In the genomic region with DNA sequence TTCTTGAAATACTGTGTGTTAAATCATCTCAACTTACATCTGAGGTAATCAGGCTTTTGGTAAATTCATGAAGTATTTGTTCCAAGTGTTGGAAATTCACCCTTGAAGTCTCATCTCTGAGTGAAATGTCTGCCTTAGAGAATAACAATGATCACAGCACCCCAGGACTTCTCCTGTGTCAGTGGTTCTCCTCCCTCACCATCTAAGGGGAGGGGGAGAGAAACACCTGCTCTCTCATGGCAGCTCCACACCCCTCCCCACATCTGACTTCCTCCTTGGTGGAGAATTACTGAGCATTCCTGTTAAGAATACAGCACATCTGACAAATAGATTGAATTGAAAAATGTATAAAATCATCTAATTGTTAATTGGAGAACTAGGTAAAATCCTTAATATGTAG, we compare ENCODE assay signal across 27 cellular contexts.
DNase-seq lines count a peak whose midpoint lies in the region; ATAC-seq lines count a peak whose summit lies in the region.
"Had no signal": no experiment of that assay in that cellular context is flagged by ENCODE, and none has a peak within 500 bp of the region (broad histone marks: within the 10 kb centered on the region; RNA-seq: fewer than 3 reads in every experiment).

No MANE protein-coding gene starts in this region.

- H3K4me1 ChIP-seq in CD4-positive, alpha-beta memory T cell (ENCODE audit: insufficient read depth, low read length) = peaks cover 55% of the 10 kb centered on the region
- H3K4me1 ChIP-seq: pancreas, vagina had no signal

- intact Hi-C loops in activated CD4-positive, alpha-beta T cell treated with anti-CD3 and anti-CD28 coated beads for 36 hours (cut with DNase I, micrococcal nuclease) = no loop called here
- intact Hi-C loops in CD4-positive, alpha-beta memory T cell (cut with micrococcal nuclease) = no loop called here
- intact Hi-C loops in sciatic nerve (cut with DNase I) = no loop called here

- no peaks in the 10 kb centered on the region for H3K9me3 ChIP-seq in CD4-positive, alpha-beta memory T cell (ENCODE audit: control insufficient read depth in 1 of 2, low read length in 2 of 2)
- H3K9me3 ChIP-seq: pancreas, spleen, thoracic aorta, vagina had no signal

- no peaks in the 10 kb centered on the region for H3K27me3 Mint-ChIP-seq in activated CD4-positive, alpha-beta T cell treated with anti-CD3 and anti-CD28 coated beads for 36 hours
- no peaks in the 10 kb centered on the region for H3K27me3 Mint-ChIP-seq in CD4-positive, alpha-beta memory T cell
- H3K27me3 Mint-ChIP-seq in activated naive CD8-positive, alpha-beta T cell treated with anti-CD3 and anti-CD28 coated beads, Interleukin-2, amount 10 ng/mL, durations not matched to agents 7 days and 5 days = no peaks in the 10 kb centered on the region
- H3K27me3 Mint-ChIP-seq: effector memory CD8-positive, alpha-beta T cell had no signal

- peaks cover 72% of the 10 kb centered on the region for H3K4me1 Mint-ChIP-seq in activated CD4-positive, alpha-beta T cell treated with anti-CD3 and anti-CD28 coated beads for 36 hours
- H3K4me1 Mint-ChIP-seq in CD4-positive, alpha-beta memory T cell = peaks cover 46 to 62% (median 54%) of the 10 kb centered on the region in 4 donors
- peaks cover 65% of the 10 kb centered on the region for H3K4me1 Mint-ChIP-seq in activated naive CD8-positive, alpha-beta T cell treated with anti-CD3 and anti-CD28 coated beads, Interleukin-2, amount 10 ng/mL, durations not matched to agents 7 days and 5 days
- H3K4me1 Mint-ChIP-seq: B cell; nephron; stimulated activated memory B cell treated with anti-CD40 and anti-IgM and Interleukin-4, amounts not matched to agents 10 μg/mL and 1 μg/mL and 100 μg/mL, for 72 hours had no signal

- peaks cover 13% of the 10 kb centered on the region for H3K36me3 Mint-ChIP-seq in activated CD4-positive, alpha-beta T cell treated with anti-CD3 and anti-CD28 coated beads for 36 hours (ENCODE audit: low read depth)
- H3K36me3 Mint-ChIP-seq in CD4-positive, alpha-beta memory T cell = no peaks in the 10 kb centered on the region
- H3K36me3 Mint-ChIP-seq in activated naive CD8-positive, alpha-beta T cell treated with anti-CD3 and anti-CD28 coated beads, Interleukin-2, amount 10 ng/mL, durations not matched to agents 7 days and 5 days = peaks cover 29% of the 10 kb centered on the region
- H3K36me3 Mint-ChIP-seq: stimulated activated memory B cell treated with anti-CD40 and anti-IgM and Interleukin-4, amounts not matched to agents 10 μg/mL and 1 μg/mL and 100 μg/mL, for 72 hours had no signal

- POLR2A ChIA-PET in activated CD4-positive, alpha-beta T cell treated with anti-CD3 and anti-CD28 coated beads for 36 hours (lab: Charles Lee) = interaction anchor here (0.7 kb wide), 1 partner anchor 119 kb away, joined by 7 read pairs; no protein-coding TSS in a partner anchor
- POLR2A ChIA-PET in CD4-positive, alpha-beta memory T cell (lab: Charles Lee; ENCODE audit: partially characterized antibody) = interaction anchor here (3.3 kb wide), 1 partner anchor 11 kb away, joined by 10 read pairs; no protein-coding TSS in a partner anchor
- POLR2A ChIA-PET in activated naive CD8-positive, alpha-beta T cell treated with anti-CD3 and anti-CD28 coated beads, Interleukin-2, amount 10 ng/mL, durations not matched to agents 7 days and 5 days (lab: Charles Lee) = interaction anchor here (1.2 to 3.7 kb wide), 2 partner anchors 12 to 18 kb away, joined by 5 to 22 read pairs; no protein-coding TSS in a partner anchor

- no peak for DNase-seq in activated CD4-positive, alpha-beta T cell treated with anti-CD3 and anti-CD28 coated beads for 36 hours
- DNase-seq in activated CD4-positive, alpha-beta T cell treated with anti-CD3 and anti-CD28 coated beads, Interleukin-2, amount 50 U/mL, for 1 hour = no peak
- DNase-seq in CD4-positive, alpha-beta memory T cell = no peak
- DNase-seq in NCI-H345 (lab: John Stamatoyannopoulos, UW) (peak; percentile 24), NCI-H2107 treated with DMSO at 0.1 percent for 48 hours (lab: John Stamatoyannopoulos, UW; ENCODE audit: unreplicated experiment) (no peak), foreskin melanocyte (no peak), sciatic nerve (ENCODE audit: low spot score) (no peak)
- no peak for DNase-seq in activated naive CD8-positive, alpha-beta T cell treated with anti-CD3 and anti-CD28 coated beads, Interleukin-2, amount 10 ng/mL, durations not matched to agents 7 days and 5 days
- DNase-seq: activated CD4-positive, CD25-positive, alpha-beta regulatory T cell; activated effector memory CD4-positive, alpha-beta T cell treated with Interleukin-2 at 50 U/mL for 16 hours; DMS79 treated with DMSO at 0.1 percent for 48 hours; effector memory CD8-positive, alpha-beta T cell; left ventricle myocardium superior; NCI-H1436; NCI-H82; pancreas; spleen; stimulated activated CD4-positive, alpha-beta T cell treated with anti-CD3 and anti-CD28 coated beads, Interleukin-2, amount 100 ng/mL, for 48 hours had no signal

- H3K36me3 ChIP-seq in CD4-positive, alpha-beta memory T cell (ENCODE audit: insufficient read depth, low read length) = no peaks in the 10 kb centered on the region
- H3K36me3 ChIP-seq: pancreas, spleen, thoracic aorta, vagina had no signal

- no peak overlapping the region for H3K4me3 ChIP-seq in CD4-positive, alpha-beta memory T cell (ENCODE audit: low read length in 2 of 2)
- H3K4me3 ChIP-seq: coronary artery, hepatocyte, pancreas, spleen, thoracic aorta, vagina had no signal

- CTCF ChIA-PET in activated CD4-positive, alpha-beta T cell treated with anti-CD3 and anti-CD28 coated beads for 36 hours (lab: Charles Lee) = interaction anchor here (0.6 to 1.9 kb wide), 2 partner anchors 22 to 109 kb away, joined by 3 to 10 read pairs; no protein-coding TSS in a partner anchor
- CTCF ChIA-PET in CD4-positive, alpha-beta memory T cell (lab: Charles Lee; ENCODE audit: partially characterized antibody) = interaction anchor here (2.2 kb wide), 1 partner anchor 22 kb away, joined by 8 read pairs; no protein-coding TSS in a partner anchor

- ATAC-seq in activated CD4-positive, alpha-beta T cell treated with anti-CD3 and anti-CD28 coated beads for 36 hours = no peak
- no peak for ATAC-seq in activated naive CD8-positive, alpha-beta T cell treated with anti-CD3 and anti-CD28 coated beads, Interleukin-2, amount 10 ng/mL, durations not matched to agents 7 days and 5 days (ENCODE audit: low read depth)
- ATAC-seq in sciatic nerve = no peak
- ATAC-seq: effector memory CD8-positive, alpha-beta T cell; esophagus mucosa; left ventricle myocardium superior; pancreas; SK-N-SH treated with all-trans-retinoic acid at 6 μM for 48 hours; stimulated activated memory B cell treated with anti-CD40 and anti-IgM and Interleukin-4, amounts not matched to agents 10 μg/mL and 1 μg/mL and 100 μg/mL, for 72 hours had no signal

- peak overlapping the region; percentile 61 for H3K27ac Mint-ChIP-seq in activated CD4-positive, alpha-beta T cell treated with anti-CD3 and anti-CD28 coated beads for 36 hours
- peak overlapping the region in 5 of 7 donors; percentile 36 to 84 (median 57) for H3K27ac Mint-ChIP-seq in CD4-positive, alpha-beta memory T cell
- H3K27ac Mint-ChIP-seq in activated naive CD8-positive, alpha-beta T cell treated with anti-CD3 and anti-CD28 coated beads, Interleukin-2, amount 10 ng/mL, durations not matched to agents 7 days and 5 days = peak overlapping the region; percentile 88
- H3K27ac Mint-ChIP-seq: B cell; nephron; stimulated activated memory B cell treated with anti-CD40 and anti-IgM and Interleukin-4, amounts not matched to agents 10 μg/mL and 1 μg/mL and 100 μg/mL, for 72 hours had no signal

- no peak overlapping the region for H3K4me3 Mint-ChIP-seq in activated CD4-positive, alpha-beta T cell treated with anti-CD3 and anti-CD28 coated beads for 36 hours
- peak overlapping the region in 1 of 8 donors; percentile 32 for H3K4me3 Mint-ChIP-seq in CD4-positive, alpha-beta memory T cell
- H3K4me3 Mint-ChIP-seq in activated naive CD8-positive, alpha-beta T cell treated with anti-CD3 and anti-CD28 coated beads, Interleukin-2, amount 10 ng/mL, durations not matched to agents 7 days and 5 days = peak overlapping the region; percentile 17
- H3K4me3 Mint-ChIP-seq: B cell; nephron; stimulated activated memory B cell treated with anti-CD40 and anti-IgM and Interleukin-4, amounts not matched to agents 10 μg/mL and 1 μg/mL and 100 μg/mL, for 72 hours had no signal

- H3K27ac ChIP-seq in CD4-positive, alpha-beta memory T cell (ENCODE audit: low read depth, low read length) = no peak overlapping the region
- H3K27ac ChIP-seq: coronary artery, hepatocyte, pancreas, thoracic aorta, vagina had no signal

- H3K9me3 Mint-ChIP-seq in activated CD4-positive, alpha-beta T cell treated with anti-CD3 and anti-CD28 coated beads for 36 hours (ENCODE audit: low read depth) = no peaks in the 10 kb centered on the region
- no peaks in the 10 kb centered on the region for H3K9me3 Mint-ChIP-seq in CD4-positive, alpha-beta memory T cell
- H3K9me3 Mint-ChIP-seq in activated naive CD8-positive, alpha-beta T cell treated with anti-CD3 and anti-CD28 coated beads, Interleukin-2, amount 10 ng/mL, durations not matched to agents 7 days and 5 days = peaks cover 5% of the 10 kb centered on the region
- H3K9me3 Mint-ChIP-seq: effector memory CD8-positive, alpha-beta T cell; nephron; stimulated activated memory B cell treated with anti-CD40 and anti-IgM and Interleukin-4, amounts not matched to agents 10 μg/mL and 1 μg/mL and 100 μg/mL, for 72 hours had no signal

- no peaks in the 10 kb centered on the region for H3K27me3 ChIP-seq in CD4-positive, alpha-beta memory T cell (ENCODE audit: insufficient read depth, low read length)
- H3K27me3 ChIP-seq: hepatocyte, pancreas, spleen, vagina had no signal
